In genomic region chr14:32509632-32510187, GRCh38 we compare ENCODE assay signal across 1 cellular context.
TF ChIP-seq lines count a peak whose summit lies in the region.

No MANE protein-coding gene starts in this region.

TF ChIP-seq in HEK293, 187 proteins besides CTCF, POLR2A, EP300 and RAD21 (continued from another document):
- TF ChIP-seq ZEB2 (tag by site-specific recombination; IDR thresholded peaks at IDR 0.05): 0 out of 2 replicates have a peak, but pooled peaks have one; percentile 21
- peak; percentile 32; the same call in 1 of the 2 replicates for TF ChIP-seq IKZF3 (tag by site-specific recombination; IDR thresholded peaks at IDR 0.05)
